10 cellular contexts compared by ENCODE assay signal in the genomic region with DNA sequence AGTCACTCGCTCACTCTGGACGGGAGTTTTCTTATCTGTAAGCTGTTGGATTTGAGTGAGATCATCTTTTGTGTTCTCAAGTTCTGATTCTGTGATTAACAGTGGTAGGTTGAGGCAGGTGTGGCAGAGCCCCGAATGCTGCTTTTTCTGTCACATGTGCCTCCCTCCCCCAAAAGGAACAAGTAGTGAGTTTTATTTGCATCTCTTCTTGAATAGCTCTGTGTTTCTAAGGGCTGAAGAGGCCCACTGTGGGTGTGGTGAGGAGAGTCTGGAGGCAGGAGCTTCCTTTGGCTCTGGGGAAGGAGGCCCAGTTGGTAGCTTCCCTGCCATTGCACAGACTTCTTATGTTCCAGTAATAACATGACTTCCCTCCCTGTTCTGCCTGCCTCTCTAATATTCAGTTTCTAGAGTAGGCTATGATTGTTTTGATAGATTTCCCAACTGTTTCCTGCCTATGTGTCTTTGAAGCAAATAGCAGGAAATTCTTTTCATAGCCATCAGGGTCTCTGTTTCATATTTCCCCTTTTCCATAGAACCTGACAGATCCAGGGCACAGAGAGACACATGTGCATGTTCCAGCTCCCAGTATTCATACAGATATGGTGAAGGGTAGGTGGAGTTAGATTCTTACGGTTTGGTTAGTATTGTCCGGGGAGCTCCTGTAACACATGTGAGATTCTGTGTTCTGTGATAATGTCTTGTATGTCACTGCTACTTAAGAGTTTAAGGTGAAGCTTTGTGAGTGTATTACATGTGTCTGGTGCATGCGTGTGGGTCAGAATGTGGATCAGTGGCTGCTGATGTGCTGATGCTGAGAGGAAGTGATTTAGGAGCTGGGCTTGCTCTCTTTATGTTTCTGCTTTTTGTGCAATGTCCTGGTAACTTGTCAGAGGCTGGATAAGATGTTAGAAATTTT. TPM values are rescaled to one million over a fixed set of nuclear protein-coding genes. Genes with fewer than 3 reads are reported as not detected.
A peak's percentile ranks its signal among the peaks of the same experiment; 100 is the strongest.
DNase-seq lines count a peak whose midpoint lies in the region; ATAC-seq and TF ChIP-seq lines count a peak whose summit lies in the region.
"Had no signal": no experiment of that assay in that cellular context is flagged by ENCODE, and none has a peak within 500 bp of the region (broad histone marks: within the 10 kb centered on the region; RNA-seq: fewer than 3 reads in every experiment).

No MANE protein-coding gene starts in this region.

- DNase-seq in AG04450 (ENCODE audit: low read depth, low spot score) (no peak), GM19240 (ENCODE audit: insufficient read length, low spot score) (peak; percentile 11), lower lobe of right lung (no peak), A172 (ENCODE audit: low spot score) (no peak), kidney glomerular epithelial cell (lab: John Stamatoyannopoulos, UW) (no peak), ascending aorta (ENCODE audit: low spot score in 2 of 2) (no peak)
- DNase-seq: activated T-cell treated with anti-CD3 and anti-CD28 coated beads for 4 hours, SIG-M5 had no signal

- CTCF ChIA-PET in AG04450 (lab: Charles Lee) = interaction anchor here (1.3 to 2.0 kb wide), 4 partner anchors 16 to 62 kb away, joined by 4 to 9 read pairs (median 8); no protein-coding TSS in a partner anchor

- no peaks in the 10 kb centered on the region for H3K27me3 Mint-ChIP-seq in activated T-helper 17 cell treated with anti-CD3 and anti-CD28 coated beads, Interleukin-2, amount 50 U/mL, for 72 hours

- H3K9me3 ChIP-seq in AG04450 (ENCODE audit: control insufficient read depth, insufficient read depth, low read length) (no peaks in the 10 kb centered on the region), lower lobe of right lung (no peaks in the 10 kb centered on the region), ascending aorta (no peaks in the 10 kb centered on the region)

- H3K36me3 Mint-ChIP-seq in activated T-helper 17 cell treated with anti-CD3 and anti-CD28 coated beads, Interleukin-2, amount 50 U/mL, for 72 hours (ENCODE audit: low read depth) = no peaks in the 10 kb centered on the region

- TF ChIP-seq CTCF in AG04450 (IDR thresholded peaks at IDR 0.05; ENCODE audit: low read depth, low read length) (no peak), lower lobe of right lung (IDR thresholded peaks at IDR 0.05) (no peak), ascending aorta (IDR thresholded peaks at IDR 0.05) (no peak)

- intact Hi-C loops in lower lobe of right lung (cut with DNase I) = no loop called here
- intact Hi-C loops in ascending aorta (cut with DNase I) = no loop called here

- peak overlapping the region; percentile 15 for H3K4me3 Mint-ChIP-seq in activated T-helper 17 cell treated with anti-CD3 and anti-CD28 coated beads, Interleukin-2, amount 50 U/mL, for 72 hours

- peak overlapping the region; percentile 12 for H3K27ac Mint-ChIP-seq in activated T-helper 17 cell treated with anti-CD3 and anti-CD28 coated beads, Interleukin-2, amount 50 U/mL, for 72 hours

- H3K27ac ChIP-seq in AG04450 (ENCODE audit: low read depth, low read length) (peak overlapping the region; percentile 31), lower lobe of right lung (peak overlapping the region; percentile 16), ascending aorta (no peak overlapping the region)

- H3K9me3 Mint-ChIP-seq in activated T-helper 17 cell treated with anti-CD3 and anti-CD28 coated beads, Interleukin-2, amount 50 U/mL, for 72 hours = no peaks in the 10 kb centered on the region

- peaks cover 12% of the 10 kb centered on the region for H3K27me3 ChIP-seq in AG04450 (ENCODE audit: control insufficient read depth, insufficient read depth, low read length)
- no peaks in the 10 kb centered on the region for H3K27me3 ChIP-seq in lower lobe of right lung (ENCODE audit: low read depth)
- no peaks in the 10 kb centered on the region for H3K27me3 ChIP-seq in ascending aorta

- H3K4me1 Mint-ChIP-seq in activated T-helper 17 cell treated with anti-CD3 and anti-CD28 coated beads, Interleukin-2, amount 50 U/mL, for 72 hours = peaks cover 16% of the 10 kb centered on the region

- H3K4me1 ChIP-seq in lower lobe of right lung = peaks cover 18% of the 10 kb centered on the region
- no peaks in the 10 kb centered on the region for H3K4me1 ChIP-seq in ascending aorta

- H3K36me3 ChIP-seq in lower lobe of right lung (no peaks in the 10 kb centered on the region), ascending aorta (no peaks in the 10 kb centered on the region)

- POLR2A ChIA-PET in AG04450 (lab: Yijun Ruan, JAX) = no interaction called here

- ATAC-seq in activated T-helper 17 cell treated with anti-CD3 and anti-CD28 coated beads, Interleukin-2, amount 50 U/mL, for 72 hours (replicated peaks) = no peak
- ATAC-seq in lower lobe of right lung (no peak), HG02588 (IDR thresholded peaks at IDR 0.05; ENCODE audit: unreplicated experiment) (no peak)

- no peak overlapping the region for H3K4me3 ChIP-seq in AG04450 (ENCODE audit: low read depth, low read length)
- no peak overlapping the region for H3K4me3 ChIP-seq in lower lobe of right lung
- H3K4me3 ChIP-seq in ascending aorta = no peak overlapping the region

RNA-seq across cellular contexts. Expression of gene CXCL17, which starts 24.0 kb away (rescaled TPM):
- not detected in 2 replicates for polyA plus RNA-seq in AG04450 (2011; rRNA removed)
- not detected in 2 replicates for polyA minus RNA-seq in AG04450 (2011; rRNA and poly(A)+ RNA removed)
- not detected for total RNA-seq in activated T-helper 17 cell treated with anti-CD3 and anti-CD28 coated beads, Interleukin-2, amount 50 U/mL, for 72 hours
- total RNA-seq in lower lobe of right lung (159 TPM), ascending aorta (not detected)
- total RNA-seq in A172 (2014; rRNA removed; shearing (Covaris generic)) = not detected in 2 replicates

RNA-seq across cellular contexts. Expression of gene LIPE, which starts 39.6 kb away (rescaled TPM):
- polyA plus RNA-seq in AG04450 (2011; rRNA removed) = 1.5 and 2.0 TPM in 2 replicates
- polyA minus RNA-seq in AG04450 (2011; rRNA and poly(A)+ RNA removed) = 1.4 and 3.7 TPM in 2 replicates
- 10 to 100 TPM; 12.5 to 25.5 TPM for total RNA-seq in activated T-helper 17 cell treated with anti-CD3 and anti-CD28 coated beads, Interleukin-2, amount 50 U/mL, for 72 hours
- total RNA-seq in lower lobe of right lung = 3.2 TPM
- total RNA-seq in A172 (2014; rRNA removed; shearing (Covaris generic)) = 1.2 TPM in 1 of 2 replicates, not detected in the other
- total RNA-seq in ascending aorta = 102 TPM

Comparison
In these comparisons a context has a peak if more than half of its experiments do, and no peak if none do; other contexts are left out.
1. H3K27ac ChIP-seq: peak in AG04450 (single experiment) and lower lobe of right lung (single experiment); none in ascending aorta (0 of 2).
2. RNA of gene CXCL17, which starts 24.0 kb away (total RNA-seq): 159 TPM in lower lobe of right lung (single experiment); not detected in activated T-helper 17 cell treated with anti-CD3 and anti-CD28 coated beads, Interleukin-2, amount 50 U/mL, for 72 hours, not detected in A172 and not detected in ascending aorta (single experiment); every median in the first group is over 100 times any median in the second.